In genomic region chr9:72701510-72701909, GRCh38 we compare ENCODE assay signal across 34 cellular contexts.
"Had no signal": no experiment of that assay in that cellular context is flagged by ENCODE, and none has a peak within 500 bp of the region (broad histone marks: within the 10 kb centered on the region; RNA-seq: fewer than 3 reads in every experiment).

No MANE protein-coding gene starts in this region.

- H3K9me3 ChIP-seq: MG63 had no signal

- H3K27me3 ChIP-seq: MG63 had no signal

- DNase-seq: Karpas-422, Kasumi-1, MG63, MM.1S, MV-4-11, NCI-H1048, NCI-H1092, NCI-H1092 treated with DMSO at 0.1 percent for 48 hours, NCI-H1105, NCI-H1105 treated with DMSO at 0.1 percent for 48 hours, NCI-H1417, NCI-H1417 treated with DMSO at 0.1 percent for 48 hours, NCI-H1436, NCI-H1436 treated with DMSO at 0.1 percent for 48 hours, NCI-H146, NCI-H1694, NCI-H1694 treated with DMSO at 0.1 percent for 48 hours, NCI-H187, NCI-H187 treated with DMSO at 0.1 percent for 48 hours, NCI-H1930, NCI-H2029, NCI-H2029 treated with DMSO at 0.1 percent for 48 hours, NCI-H2081, NCI-H2081 treated with DMSO at 0.1 percent for 48 hours, NCI-H2107, NCI-H2171, NCI-H2171 treated with DMSO at 0.1 percent for 48 hours, NCI-H2227 treated with DMSO at 0.1 percent for 48 hours, NCI-H226, NCI-H345, NCI-H446, NCI-H446 treated with DMSO at 0.1 percent for 48 hours, NCI-H510A, NCI-H510A treated with DMSO at 0.1 percent for 48 hours had no signal

- H3K4me3 ChIP-seq: MG63 had no signal

- H3K36me3 ChIP-seq: MG63 had no signal
